In genomic region chr15:90106522-90107117, GRCh38 we compare ENCODE assay signal across 10 cellular contexts. TPM values are rescaled to one million over a fixed set of nuclear protein-coding genes. Genes with fewer than 3 reads are reported as not detected.
DNase-seq lines count a peak whose midpoint lies in the region; ATAC-seq and TF ChIP-seq lines count a peak whose summit lies in the region.
"Had no signal": no experiment of that assay in that cellular context is flagged by ENCODE, and none has a peak within 500 bp of the region (broad histone marks: within the 10 kb centered on the region; RNA-seq: fewer than 3 reads in every experiment).

No MANE protein-coding gene starts in this region.

- H3K18ac ChIP-seq in trophoblast cell (ENCODE audit: low read length), result peak overlapping the region; percentile 10

- no TSS peak for BruUV-seq in Panc1 (replicated peaks; lab: Mats Ljungman, UMichigan)

- no peak overlapping the region for H3K23ac ChIP-seq in trophoblast cell (ENCODE audit: low read length)

- H3K9ac ChIP-seq in fibroblast of lung (ENCODE audit: insufficient read depth, low read length) (no peak overlapping the region), trophoblast cell (ENCODE audit: low read length) (no peak overlapping the region)

- H2BK120ac ChIP-seq in trophoblast cell (ENCODE audit: insufficient read depth, low read length, poor library complexity), result no peak overlapping the region

- intact Hi-C loops in Panc1 (cut with micrococcal nuclease; ENCODE audit: unreplicated experiment) (no loop called here), lower lobe of right lung (cut with DNase I) (no loop called here)

- peak overlapping the region; percentile 16 for H2BK12ac ChIP-seq in trophoblast cell (ENCODE audit: low read length)

- peaks cover 30% of the 10 kb centered on the region for H3K4me1 ChIP-seq in Panc1 (ENCODE audit: control insufficient read depth, insufficient read depth, low read length)
- H3K4me1 ChIP-seq in fibroblast of lung (ENCODE audit: control insufficient read depth, extremely low read depth, insufficient read depth, low read length), result peaks cover 6% of the 10 kb centered on the region
- H3K4me1 ChIP-seq in trophoblast cell (ENCODE audit: control insufficient read depth in 1 of 2, insufficient read depth in 2 of 2, low read length in 2 of 2), result peaks cover 14 to 24% of the 10 kb centered on the region in 2 experiments
- H3K4me1 ChIP-seq in lower lobe of right lung, result peaks cover under 1% of the 10 kb centered on the region

- CTCF ChIA-PET in Panc1 (lab: Charles Lee), result interaction anchor here (0.6 kb wide), 1 partner anchor 41 kb away, joined by 4 read pairs; no protein-coding TSS in a partner anchor

- H3K79me2 ChIP-seq in fibroblast of lung (ENCODE audit: control insufficient read depth, insufficient read depth, low read length) (no peaks in the 10 kb centered on the region), trophoblast cell (ENCODE audit: control insufficient read depth, insufficient read depth, low read length, poor library complexity) (peaks cover 6% of the 10 kb centered on the region)

- H2AFZ ChIP-seq in fibroblast of lung (ENCODE audit: low read length) (peak overlapping the region; percentile 41), trophoblast cell (ENCODE audit: insufficient read depth, low read length, poor library complexity) (peak overlapping the region; percentile 12)

- H3K27ac ChIP-seq in Panc1 (ENCODE audit: low read length) (peak overlapping the region; percentile 35; the same call in 1 of the 2 replicates), fibroblast of lung (ENCODE audit: insufficient read depth, low read length) (no peak overlapping the region), trophoblast cell (ENCODE audit: low read depth, low read length) (peak overlapping the region; percentile 53), lower lobe of right lung (no peak overlapping the region)
- H3K27ac ChIP-seq: epithelial cell of prostate had no signal

- peak overlapping the region; percentile 3 for H4K8ac ChIP-seq in trophoblast cell (ENCODE audit: low read depth, low read length)

- H4K12ac ChIP-seq in trophoblast cell (ENCODE audit: low read depth, low read length), result no peak overlapping the region

- TF ChIP-seq CTCF in Panc1 (IDR thresholded peaks at IDR 0.05) (no peak), fibroblast of lung (conservative IDR thresholded peaks at IDR 0.05 in 1 of 2, IDR thresholded peaks at IDR 0.05 in 1 of 2; ENCODE audit: low read depth in 1 of 2, low read length in 2 of 2) (no peak), lower lobe of right lung (IDR thresholded peaks at IDR 0.05) (no peak)

- in situ Hi-C loops in Panc1 (cut with HindIII; ENCODE audit: low pct_unique_long_range_greater_than_20kb, low sequenced_read_pairs), result no loop called here

- H4K20me1 ChIP-seq in fibroblast of lung (ENCODE audit: control insufficient read depth, extremely low read depth, insufficient read depth, low read length), result no peaks in the 10 kb centered on the region

- H3K9me3 ChIP-seq in Panc1 (ENCODE audit: control insufficient read depth, insufficient read depth, low read depth, low read length), result no peaks in the 10 kb centered on the region
- no peaks in the 10 kb centered on the region for H3K9me3 ChIP-seq in fibroblast of lung (ENCODE audit: control insufficient read depth, insufficient read depth, low read depth, low read length)
- no peaks in the 10 kb centered on the region for H3K9me3 ChIP-seq in trophoblast cell (ENCODE audit: insufficient read depth, low read depth, low read length)
- H3K9me3 ChIP-seq in lower lobe of right lung, result no peaks in the 10 kb centered on the region

- H3K27me3 ChIP-seq in Panc1 (ENCODE audit: control insufficient read depth, insufficient read depth, low read length) (no peaks in the 10 kb centered on the region), fibroblast of lung (ENCODE audit: control insufficient read depth, insufficient read depth, low read length) (no peaks in the 10 kb centered on the region), trophoblast cell (ENCODE audit: insufficient read depth, low read length) (no peaks in the 10 kb centered on the region), lower lobe of right lung (ENCODE audit: low read depth) (no peaks in the 10 kb centered on the region)

- H4K91ac ChIP-seq in trophoblast cell (ENCODE audit: low read depth, low read length), result peak overlapping the region; percentile 58

- H3K4me2 ChIP-seq in fibroblast of lung (ENCODE audit: extremely low read depth, insufficient read depth, low read length) (no peak overlapping the region), trophoblast cell (ENCODE audit: low read length) (peak overlapping the region; percentile 37)

- H3K4ac ChIP-seq in trophoblast cell (ENCODE audit: low read depth, low read length), result no peak overlapping the region

- no CpG with 5 or more reads among the region's 7 CpGs for WGBS in trophoblast cell (ENCODE audit: extremely low coverage, insufficient coverage, insufficient read length)

- H2BK5ac ChIP-seq in trophoblast cell (ENCODE audit: low read depth, low read length, poor library complexity), result no peak overlapping the region

- H3K4me3 ChIP-seq in Panc1 (ENCODE audit: low read depth in 2 of 2, low read length in 2 of 2), result no peak overlapping the region
- no peak overlapping the region for H3K4me3 ChIP-seq in fibroblast of lung (replicated peaks in 1 of 4; ENCODE audit: control extremely low read depth in 1 of 4, insufficient read depth in 1 of 4, low read depth in 3 of 4, low read length in 4 of 4)
- no peak overlapping the region for H3K4me3 ChIP-seq in trophoblast cell (ENCODE audit: low read depth, low read length)
- H3K4me3 ChIP-seq in lower lobe of right lung, result no peak overlapping the region

- peaks cover 18% of the 10 kb centered on the region for H3K79me1 ChIP-seq in trophoblast cell (ENCODE audit: low read length)

- ATAC-seq in Panc1, result peak; percentile 35
- no peak for ATAC-seq in HG02840 (IDR thresholded peaks at IDR 0.05; ENCODE audit: low FRiP score, unreplicated experiment)
- ATAC-seq in lower lobe of right lung, result no peak
- ATAC-seq in GM19455 (IDR thresholded peaks at IDR 0.05; ENCODE audit: unreplicated experiment), result no peak

- H2AK5ac ChIP-seq in trophoblast cell (ENCODE audit: low read length), result peak overlapping the region; percentile 8

- POLR2A ChIA-PET in Panc1 (lab: Charles Lee), result no interaction called here

- no peaks in the 10 kb centered on the region for H3K36me3 ChIP-seq in Panc1 (ENCODE audit: control insufficient read depth, insufficient read depth, low read length)
- H3K36me3 ChIP-seq in fibroblast of lung (ENCODE audit: control insufficient read depth, insufficient read depth, low read length), result no peaks in the 10 kb centered on the region
- no peaks in the 10 kb centered on the region for H3K36me3 ChIP-seq in trophoblast cell (ENCODE audit: control insufficient read depth in 1 of 2, insufficient read depth in 2 of 2, low read length in 2 of 2)
- H3K36me3 ChIP-seq in lower lobe of right lung, result no peaks in the 10 kb centered on the region

- H3K14ac ChIP-seq in trophoblast cell (ENCODE audit: low read length), result peak overlapping the region; percentile 5

- DNase-seq in ELR (ENCODE audit: low read depth), result peak; percentile 64
- DNase-seq in Panc1 (ENCODE audit: low read depth, low spot score), result no peak
- DNase-seq in fibroblast of lung (ENCODE audit: low read depth in 2 of 2), result peak in 1 of 2 donors; percentile 69
- DNase-seq in trophoblast cell, result peak in 1 of 2 donors; percentile 54
- DNase-seq in activated CD4-positive, CD25-positive, alpha-beta regulatory T cell (lab: John Stamatoyannopoulos, UW), result no peak
- no peak for DNase-seq in lower lobe of right lung
- DNase-seq: activated CD4-positive, alpha-beta T cell treated with anti-CD3 and anti-CD28 coated beads for 1 hour had no signal

RNA-seq across cellular contexts. Expression of gene IDH2, which starts 4.4 kb away (rescaled TPM):
- total RNA-seq in Panc1 (2021; ENCODE audit: unreplicated experiment) (197 TPM), fibroblast of lung (21.8 and 47.9 TPM in 2 replicates), lower lobe of right lung (46.7 TPM)
- 331 TPM for polyA plus RNA-seq in Panc1 (2012; ENCODE audit: insufficient read length)
- polyA plus RNA-seq in fibroblast of lung, result 39.9 and 66.0 TPM in 2 replicates
- 55.9 and 86.3 TPM in 2 replicates for polyA plus RNA-seq in fibroblast of lung (2012)
- 73.0 and 114 TPM in 2 replicates for polyA minus RNA-seq in fibroblast of lung (ENCODE audit: low replicate concordance)
- polyA plus RNA-seq in trophoblast cell (2013), result 108 and 113 TPM in 2 replicates

Comparison
In these comparisons a context has a peak if more than half of its experiments do, and no peak if none do; other contexts are left out.
1. H3K27ac ChIP-seq: peak in Panc1 (single experiment) and trophoblast cell (single experiment); none in fibroblast of lung (single experiment) and lower lobe of right lung (single experiment).